In genomic region chr1:24517898-24518297, GRCh38 we compare ENCODE assay signal across 33 cellular contexts. TPM values are rescaled to one million over a fixed set of nuclear protein-coding genes. Genes with fewer than 3 reads are reported as not detected.
"Had no signal": no experiment of that assay in that cellular context is flagged by ENCODE, and none has a peak within 500 bp of the region (broad histone marks: within the 10 kb centered on the region; RNA-seq: fewer than 3 reads in every experiment).

No MANE protein-coding gene starts in this region.

- H3K4me1 ChIP-seq: neural progenitor cell, parathyroid adenoma, psoas muscle, suprapubic skin, testis, tibial artery, transverse colon, upper lobe of right lung, uterus had no signal

- H3K27me3 Mint-ChIP-seq: progenitor cell of endocrine pancreas; stimulated activated memory B cell treated with anti-CD40 and anti-IgM and Interleukin-4, amounts not matched to agents 10 μg/mL and 1 μg/mL and 100 μg/mL, for 72 hours; stimulated activated naive CD8-positive, alpha-beta T cell treated with anti-CD3 and anti-CD28 coated beads, Interleukin-15, amount 100 ng/mL, for 72 hours; type B pancreatic cell had no signal

- H3K27me3 ChIP-seq: neural progenitor cell, ovary, spleen, suprapubic skin, testis, tibial artery, transverse colon, upper lobe of right lung, uterus had no signal

- H3K4me2 ChIP-seq: neural progenitor cell, smooth muscle cell had no signal

- H3K9ac ChIP-seq: neural progenitor cell, parathyroid adenoma had no signal

- H2AFZ ChIP-seq: neural progenitor cell, parathyroid adenoma had no signal

- H3K4me3 ChIP-seq: neural progenitor cell, ovary, psoas muscle, skin epidermis, smooth muscle cell, spleen, suprapubic skin, testis, tibial artery, transverse colon, upper lobe of right lung, uterus had no signal

- H3K4me1 Mint-ChIP-seq: natural killer cell; nephron; stimulated activated memory B cell treated with anti-CD40 and anti-IgM and Interleukin-4, amounts not matched to agents 10 μg/mL and 1 μg/mL and 100 μg/mL, for 72 hours had no signal

- H3K9me3 ChIP-seq: ovary, psoas muscle, spleen, suprapubic skin, testis, tibial artery, transverse colon, upper lobe of right lung, uterus had no signal

- DNase-seq: natural killer cell; occipital lobe; ovary; posterior cingulate gyrus; psoas muscle; right cardiac atrium; spleen; stimulated activated CD4-positive, alpha-beta T cell treated with anti-CD3 and anti-CD28 coated beads, Interleukin-12 subunit alpha, Interleukin-12 subunit beta, amount 100 ng/mL, for 4 hours; stimulated activated CD4-positive, alpha-beta T cell treated with anti-CD3 and anti-CD28 coated beads, Interleukin-1b, Interleukin-23, amount 100 ng/mL, for 48 hours; stimulated activated CD4-positive, alpha-beta T cell treated with anti-CD3 and anti-CD28 coated beads, Interleukin-4, amount 100 ng/mL, for 1 hour; stimulated activated CD4-positive, alpha-beta T cell treated with anti-CD3 and anti-CD28 coated beads, Interleukin-4, amount 100 ng/mL, for 4 hours; stimulated activated CD8-positive, alpha-beta memory T cell treated with anti-CD3 and anti-CD28 coated beads, Interleukin-4, amount 100 ng/mL, for 48 hours; stimulated activated naive CD4-positive, alpha-beta T cell; stimulated activated naive CD8-positive, alpha-beta T cell treated with anti-CD3 and anti-CD28 coated beads, Interleukin-15, amount 100 ng/mL, for 72 hours; stimulated activated naive CD8-positive, alpha-beta T cell treated with anti-CD3 and anti-CD28 coated beads, Interleukin-15, Interleukin-2, amounts not matched to agents 100 U/mL and 50 U/mL, for 24 hours; substantia nigra; testis; tibial artery; transverse colon; upper lobe of right lung; uterus had no signal

- H3K36me3 ChIP-seq: neural progenitor cell, ovary, suprapubic skin, tibial artery, transverse colon, upper lobe of right lung, uterus had no signal

- H3K4me3 Mint-ChIP-seq: natural killer cell; nephron; neural progenitor cell; stimulated activated memory B cell treated with anti-CD40 and anti-IgM and Interleukin-4, amounts not matched to agents 10 μg/mL and 1 μg/mL and 100 μg/mL, for 72 hours; stimulated activated naive CD8-positive, alpha-beta T cell treated with anti-CD3 and anti-CD28 coated beads, Interleukin-15, amount 100 ng/mL, for 72 hours; type B pancreatic cell had no signal

- H3K9me3 Mint-ChIP-seq: natural killer cell, nephron, neural progenitor cell, type B pancreatic cell had no signal

- H3K27ac Mint-ChIP-seq: natural killer cell; nephron; neural progenitor cell; progenitor cell of endocrine pancreas; stimulated activated memory B cell treated with anti-CD40 and anti-IgM and Interleukin-4, amounts not matched to agents 10 μg/mL and 1 μg/mL and 100 μg/mL, for 72 hours; stimulated activated naive CD8-positive, alpha-beta T cell treated with anti-CD3 and anti-CD28 coated beads, Interleukin-15, amount 100 ng/mL, for 72 hours; type B pancreatic cell had no signal

- H3K79me2 ChIP-seq: parathyroid adenoma had no signal

- ATAC-seq: natural killer cell; psoas muscle; right cardiac atrium; sciatic nerve; stimulated activated memory B cell treated with anti-CD40 and anti-IgM and Interleukin-4, amounts not matched to agents 10 μg/mL and 1 μg/mL and 100 μg/mL, for 72 hours; stimulated activated naive CD8-positive, alpha-beta T cell treated with anti-CD3 and anti-CD28 coated beads, Interleukin-15, amount 100 ng/mL, for 72 hours; stimulated activated naive CD8-positive, alpha-beta T cell treated with anti-CD3 and anti-CD28 coated beads, Interleukin-15, Interleukin-2, amounts not matched to agents 100 U/mL and 50 U/mL, for 24 hours; upper lobe of right lung had no signal

- H3K27ac ChIP-seq: neural progenitor cell, ovary, parathyroid adenoma, psoas muscle, skin epidermis, spleen, suprapubic skin, testis, tibial artery, transverse colon, upper lobe of right lung, uterus had no signal

- H3K36me3 Mint-ChIP-seq: natural killer cell, neural progenitor cell had no signal

RNA-seq across cellular contexts. Expression of gene NCMAP, which starts 38.0 kb away (rescaled TPM):
- total RNA-seq: natural killer cell, osteoblast, psoas muscle, smooth muscle cell had no signal
- polyA plus RNA-seq: neural cell, smooth muscle cell had no signal
